13 cellular contexts compared by ENCODE assay signal in genomic region chr17:65277576-65277975, GRCh38.
DNase-seq lines count a peak whose midpoint lies in the region; ATAC-seq and TF ChIP-seq lines count a peak whose summit lies in the region.
"Had no signal": no experiment of that assay in that cellular context is flagged by ENCODE, and none has a peak within 500 bp of the region (broad histone marks: within the 10 kb centered on the region; RNA-seq: fewer than 3 reads in every experiment).

No MANE protein-coding gene starts in this region.

- H3K36me3 ChIP-seq in MG63 (no peaks in the 10 kb centered on the region), tibial nerve (no peaks in the 10 kb centered on the region)

- H3K4me3 Mint-ChIP-seq in chondrocyte (ENCODE audit: unreplicated experiment), result peak overlapping the region; percentile 65
- no peak overlapping the region for H3K4me3 Mint-ChIP-seq in neural crest cell
- H3K4me3 Mint-ChIP-seq: activated T-cell treated with anti-CD3 and anti-CD28 coated beads, Interleukin-2, amount 50 U/mL, for 4 hours; CD8-positive, alpha-beta memory T cell had no signal

- peak; percentile 70 for DNase-seq in AG20443 (ENCODE audit: low spot score)
- DNase-seq in MG63, result peak; percentile 10
- DNase-seq in chondrocyte (ENCODE audit: low spot score), result no peak
- no peak for DNase-seq in neural crest cell (ENCODE audit: low read depth, low spot score)
- no peak for DNase-seq in activated naive CD4-positive, alpha-beta T cell treated with anti-CD3 and anti-CD28 coated beads, Interleukin-2, amount 50 U/mL, for 16 hours
- DNase-seq in DMS153 treated with DMSO at 0.1 percent for 48 hours (lab: John Stamatoyannopoulos, UW; ENCODE audit: unreplicated experiment), result no peak
- DNase-seq in tibial nerve (ENCODE audit: low spot score in 2 of 2), result no peak
- DNase-seq: activated T-cell treated with anti-CD3 and anti-CD28 coated beads, Interleukin-2, amount 50 U/mL, for 4 hours had no signal

- H3K4me3 ChIP-seq in MG63 (no peak overlapping the region), tibial nerve (no peak overlapping the region)
- H3K4me3 ChIP-seq: lung had no signal

- H3K9me3 Mint-ChIP-seq in chondrocyte (ENCODE audit: low read depth) (peaks cover 3% of the 10 kb centered on the region), neural crest cell (peaks cover 2% of the 10 kb centered on the region)
- H3K9me3 Mint-ChIP-seq: CD8-positive, alpha-beta memory T cell had no signal

- H3K9me3 ChIP-seq in MG63 (peaks cover 5% of the 10 kb centered on the region), tibial nerve (no peaks in the 10 kb centered on the region)

- no peak for ATAC-seq in HG03521 (IDR thresholded peaks at IDR 0.05; ENCODE audit: unreplicated experiment)
- ATAC-seq: activated CD4-positive, CD25-positive, alpha-beta regulatory T cell treated with anti-CD3 and anti-CD28 coated beads, Interleukin-2, amount 50 U/mL, for 24 hours had no signal

- TF ChIP-seq POLR2A in tibial nerve (IDR thresholded peaks at IDR 0.05), result no peak

- TF ChIP-seq EP300 in tibial nerve (IDR thresholded peaks at IDR 0.05), result no peak

- H3K27me3 ChIP-seq in MG63 (no peaks in the 10 kb centered on the region), tibial nerve (no peaks in the 10 kb centered on the region)

- H3K27ac Mint-ChIP-seq in chondrocyte (ENCODE audit: unreplicated experiment) (peak overlapping the region; percentile 92), neural crest cell (ENCODE audit: unreplicated experiment) (peak overlapping the region; percentile 58)

- peaks cover 0 to 9% (median 0%) of the 10 kb centered on the region in 4 donors for H3K4me1 ChIP-seq in tibial nerve

- TF ChIP-seq CTCF in chondrocyte (IDR thresholded peaks at IDR 0.05) (no peak), neural crest cell (conservative IDR thresholded peaks at IDR 0.05) (no peak), tibial nerve (IDR thresholded peaks at IDR 0.05) (no peak)

- WGBS in tibial nerve, 2 donors, result 17 to 23% methylated on average over 10 of the region's 10 CpGs

- H3K27me3 Mint-ChIP-seq in chondrocyte (ENCODE audit: low read depth) (no peaks in the 10 kb centered on the region), neural crest cell (ENCODE audit: low read depth) (no peaks in the 10 kb centered on the region)

- H3K27ac ChIP-seq in tibial nerve, result no peak overlapping the region

- H3K36me3 Mint-ChIP-seq in chondrocyte (ENCODE audit: low read depth) (no peaks in the 10 kb centered on the region), neural crest cell (ENCODE audit: low read depth) (no peaks in the 10 kb centered on the region)
- H3K36me3 Mint-ChIP-seq: IgD-negative memory B cell had no signal

- H3K4me1 Mint-ChIP-seq in chondrocyte (ENCODE audit: low read depth) (peaks cover 22% of the 10 kb centered on the region), neural crest cell (peaks cover 15% of the 10 kb centered on the region)

Comparison
In these comparisons a context has a peak if more than half of its experiments do, and no peak if none do; other contexts are left out.
1. DNase-seq: peak in AG20443 (single experiment) and MG63 (single experiment); none in chondrocyte (single experiment), neural crest cell (single experiment), activated naive CD4-positive, alpha-beta T cell treated with anti-CD3 and anti-CD28 coated beads, Interleukin-2, amount 50 U/mL, for 16 hours (single experiment), DMS153 treated with DMSO at 0.1 percent for 48 hours (single experiment) and tibial nerve (0 of 2).